Comparison of ENCODE assay signal across 14 cellular contexts in genomic region chr17:20999841-21000532, GRCh38. TPM values are rescaled to one million over a fixed set of nuclear protein-coding genes. Genes with fewer than 3 reads are reported as not detected.
DNase-seq lines count a peak whose midpoint lies in the region; ATAC-seq, FAIRE-seq and TF ChIP-seq lines count a peak whose summit lies in the region.
"Had no signal": no experiment of that assay in that cellular context is flagged by ENCODE, and none has a peak within 500 bp of the region (broad histone marks: within the 10 kb centered on the region; RNA-seq: fewer than 3 reads in every experiment).

No MANE protein-coding gene starts in this region.

- in situ Hi-C loops in K562 (cut with MboI) = no loop called here

- POLR2A ChIA-PET in K562 (lab: Yijun Ruan, JAX) = interaction anchor here (0.6 to 1.5 kb wide), 4 partner anchors 9 to 42 kb away, joined by 3 to 4 read pairs (median 4); no protein-coding TSS in a partner anchor

- H3K27ac ChIP-seq in right atrium auricular region (peak overlapping the region; percentile 61 to 64), K562 (ENCODE audit: extremely low read depth, low read depth, low read length) (no peak overlapping the region), neural progenitor cell (peak overlapping the region; percentile 64), upper lobe of left lung (peak overlapping the region in 3 of 4 donors; percentile 17 to 51 (median 49))

- H3K36me3 ChIP-seq in right atrium auricular region (peaks cover 51% of the 10 kb centered on the region), K562 (ENCODE audit: control insufficient read depth, insufficient read depth, low read length) (peaks cover 55% of the 10 kb centered on the region; the same call in 2 of the 3 replicates), neural progenitor cell (no peaks in the 10 kb centered on the region), upper lobe of left lung (peaks cover 32 to 58% (median 50%) of the 10 kb centered on the region in 4 donors)

- H3K9me3 Mint-ChIP-seq in neural progenitor cell = no peaks in the 10 kb centered on the region

- peaks cover 16% of the 10 kb centered on the region for H3K36me3 Mint-ChIP-seq in neural progenitor cell

- H3K9me1 ChIP-seq in K562 (ENCODE audit: control insufficient read depth, insufficient read depth, low read length) = peaks cover 3% of the 10 kb centered on the region

- H3K27me3 ChIP-seq in right atrium auricular region (no peaks in the 10 kb centered on the region), K562 (ENCODE audit: control insufficient read depth in 2 of 2, insufficient read depth in 2 of 2, low read length in 2 of 2) (no peaks in the 10 kb centered on the region), neural progenitor cell (no peaks in the 10 kb centered on the region), upper lobe of left lung (no peaks in the 10 kb centered on the region)

- H3K4me3 Mint-ChIP-seq in neural progenitor cell = no peak overlapping the region

- TF ChIP-seq CTCF in right atrium auricular region (IDR thresholded peaks at IDR 0.05) (no peak), K562 (IDR thresholded peaks at IDR 0.05 in 2 of 3, conservative IDR thresholded peaks at IDR 0.05 in 1 of 3; ENCODE audit: insufficient read depth in 2 of 3, low read depth in 1 of 3, low read length in 3 of 3) (no peak), neural progenitor cell (IDR thresholded peaks at IDR 0.05) (no peak), upper lobe of left lung (IDR thresholded peaks at IDR 0.05) (no peak)

- no TSS peak for BruUV-seq in K562 (replicated peaks; lab: Mats Ljungman, UMichigan)

- FAIRE-seq in K562 (lab: Jason Lieb, UNC) = no peak
- FAIRE-seq: colon had no signal

- TF ChIP-seq RAD21 in K562 (CRISPR knock-in tag; conservative IDR thresholded peaks at IDR 0.05 in 1 of 2, IDR thresholded peaks at IDR 0.05 in 1 of 2) = no peak

- 92% methylated on average over 10 of the region's 13 CpGs for WGBS in K562 (ENCODE audit: insufficient coverage, low coverage, missing lambda C conversion rate)
- WGBS in upper lobe of left lung, 2 donors = 84 to 89% methylated on average over 12 to 13 of the region's 13 CpGs

- H3F3A ChIP-seq in neural progenitor cell (ENCODE audit: low read depth) = peaks cover 50% of the 10 kb centered on the region

- no peak for ATAC-seq in left cardiac atrium
- no peak for ATAC-seq in K562
- no peak for ATAC-seq in upper lobe of left lung (ENCODE audit: low FRiP score in 2 of 2)
- ATAC-seq in GM18867 (IDR thresholded peaks at IDR 0.05; ENCODE audit: unreplicated experiment) = no peak

- DNase-seq in right atrium auricular region (ENCODE audit: low spot score) = no peak
- no peak for DNase-seq in left cardiac atrium
- DNase-seq in K562 (ENCODE audit: extremely low read depth in 1 of 4, low spot score in 3 of 4) = no peak
- DNase-seq in neural progenitor cell (ENCODE audit: low spot score) = no peak
- DNase-seq in upper lobe of left lung = no peak
- no peak for DNase-seq in NCI-H510A treated with DMSO at 0.1 percent for 48 hours (lab: John Stamatoyannopoulos, UW)
- DNase-seq in stimulated activated CD4-positive, alpha-beta T cell treated with anti-CD3 and anti-CD28 coated beads, Interleukin-4, amount 100 ng/mL, for 4 hours = no peak
- DNase-seq: activated CD4-positive, alpha-beta T cell treated with anti-CD3 and anti-CD28 coated beads, Interleukin-2, amount 50 U/mL, for 1 hour; activated gamma-delta T cell treated with Interleukin-2 at 50 U/mL for 16 hours; NCI-H1092 treated with DMSO at 0.1 percent for 48 hours; OCI-M1 had no signal

- no peak for TF ChIP-seq EP300 in K562 (IDR thresholded peaks at IDR 0.05; ENCODE audit: low read length)
- no peak for TF ChIP-seq EP300 in upper lobe of left lung (IDR thresholded peaks at IDR 0.05)

- peak overlapping the region; percentile 33 for H3K27ac Mint-ChIP-seq in neural progenitor cell

- H3K4me2 ChIP-seq in K562 (ENCODE audit: insufficient read depth, low read length) (no peak overlapping the region), neural progenitor cell (no peak overlapping the region)

- H3K79me2 ChIP-seq in K562 (ENCODE audit: control insufficient read depth, insufficient read depth, low read length) (no peaks in the 10 kb centered on the region), neural progenitor cell (ENCODE audit: low read depth) (peaks cover 31% of the 10 kb centered on the region)

- H3K4me1 ChIP-seq in right atrium auricular region (peaks cover 0 to 63% of the 10 kb centered on the region in 2 donors), K562 (replicated peaks in 1 of 2; ENCODE audit: control insufficient read depth in 2 of 2, insufficient read depth in 2 of 2, low read length in 2 of 2) (peaks cover 0 to 18% of the 10 kb centered on the region in 2 experiments; a peak in 2 of 5 replicates), neural progenitor cell (no peaks in the 10 kb centered on the region), upper lobe of left lung (peaks cover 16 to 22% (median 17%) of the 10 kb centered on the region in 4 donors)

- CTCF ChIA-PET in K562 (lab: Yijun Ruan, JAX; ENCODE audit: low intra/inter-chr PET ratio) = no interaction called here

- H3K27me3 Mint-ChIP-seq in neural progenitor cell (ENCODE audit: insufficient read depth, low read depth) = peaks cover 10% of the 10 kb centered on the region

- no peaks in the 10 kb centered on the region for H3K9me3 ChIP-seq in right atrium auricular region
- H3K9me3 ChIP-seq in K562 (replicated peaks; ENCODE audit: control insufficient read depth, insufficient read depth, low read depth, low read length) = no peaks in the 10 kb centered on the region
- no peaks in the 10 kb centered on the region for H3K9me3 ChIP-seq in neural progenitor cell (ENCODE audit: low read depth)
- H3K9me3 ChIP-seq in upper lobe of left lung = no peaks in the 10 kb centered on the region

- H4K20me1 ChIP-seq in K562 (replicated peaks; ENCODE audit: control insufficient read depth, insufficient read depth, low read length) (peaks cover 18% of the 10 kb centered on the region), neural progenitor cell (ENCODE audit: low read depth) (peaks cover 72% of the 10 kb centered on the region)

- no peak for TF ChIP-seq POLR2A in K562 (conservative IDR thresholded peaks at IDR 0.05)
- TF ChIP-seq POLR2A in upper lobe of left lung (IDR thresholded peaks at IDR 0.05) = no peak

- no peak overlapping the region for H3K9ac ChIP-seq in K562 (ENCODE audit: insufficient read depth in 1 of 2, low read depth in 2 of 2, low read length in 2 of 2)
- no peak overlapping the region for H3K9ac ChIP-seq in neural progenitor cell

- no peak overlapping the region for H2AFZ ChIP-seq in K562 (ENCODE audit: low read depth, low read length)
- no peak overlapping the region for H2AFZ ChIP-seq in neural progenitor cell (replicated peaks)

- peaks cover 8% of the 10 kb centered on the region for H3K4me1 Mint-ChIP-seq in neural progenitor cell

- intact Hi-C loops in left cardiac atrium (cut with DNase I) (no loop called here), K562 (cut with micrococcal nuclease) (no loop called here)

- H3K4me3 ChIP-seq in right atrium auricular region (no peak overlapping the region), K562 (no peak overlapping the region), neural progenitor cell (no peak overlapping the region), upper lobe of left lung (no peak overlapping the region)
- H3K4me3 ChIP-seq: skin epidermis had no signal

TF ChIP-seq in K562, 482 proteins besides CTCF, POLR2A, EP300 and RAD21:
- TF ChIP-seq POLR2G (IDR thresholded peaks at IDR 0.05; ENCODE audit: low read depth, low read length) (peak; percentile 43; the same call in 1 of the 2 replicates), C11orf30 (IDR thresholded peaks at IDR 0.05; ENCODE audit: low read depth) (no peak), ARID3B (CRISPR knock-in tag; IDR thresholded peaks at IDR 0.05; ENCODE audit: borderline replicate concordance) (no peak)

RNA-seq across cellular contexts. Expression of gene USP22, which starts 42.8 kb away (rescaled TPM):
- 100 to 1,000 TPM; 151 to 179 TPM for total RNA-seq in right atrium auricular region
- 100 to 1,000 TPM; 145 to 152 TPM for total RNA-seq in left cardiac atrium
- 184 and 279 TPM in 2 replicates for total RNA-seq in K562 (2011; cell fraction: chromatin; rRNA removed; ENCODE audit: low replicate concordance)
- 118 and 126 TPM in 2 replicates for total RNA-seq in K562 (2011; cell fraction: nucleolus; rRNA removed)
- 105 and 120 TPM in 2 replicates for total RNA-seq in K562 (2011; cell fraction: nucleoplasm; rRNA removed)
- 54.3 and 71.1 TPM in 2 replicates for total RNA-seq in K562 (2014; rRNA removed)
- total RNA-seq in K562 (2014; rRNA removed; fragmentation: Illumina TruSeq; extraction: Trizol) = 59.6 and 61.6 TPM in 2 replicates
- total RNA-seq in K562 (2015; rRNA removed; fragmentation: Illumina TruSeq; extraction: Trizol) = 56.2 and 58.9 TPM in 2 replicates
- 105 and 113 TPM in 2 replicates for total RNA-seq in K562 (2021)
- 79.9 and 93.3 TPM in 2 replicates for polyA plus RNA-seq in K562 (2011; rRNA removed)
- polyA plus RNA-seq in K562 (2011; cell fraction: cytosol; rRNA removed) = 50.7 and 75.4 TPM in 2 replicates
- polyA plus RNA-seq in K562 (2011; cell fraction: nucleus; rRNA removed) = 89.8 and 116 TPM in 2 replicates
- polyA plus RNA-seq in K562 (2012) = 70.3 and 91.2 TPM in 2 replicates
- polyA plus RNA-seq in K562 (2014; fragmentation: Illumina TruSeq; extraction: Trizol) = 77.5 and 91.3 TPM in 2 replicates
- polyA plus RNA-seq in K562 (2014; fragmentation: Nextera tagmentation; extraction: Ambion mirVana) = 1 to 10 TPM; 6.5 to 7.5 TPM
- 46.4 and 51.6 TPM in 2 replicates for polyA plus RNA-seq in K562 (2014; rRNA removed)
- polyA minus RNA-seq in K562 (2011; rRNA and poly(A)+ RNA removed) = 158 and 167 TPM in 2 replicates
- 74.7 and 128 TPM in 2 replicates for polyA minus RNA-seq in K562 (2011; cell fraction: cytosol; rRNA and poly(A)+ RNA removed)
- 43.2 and 82.8 TPM in 2 replicates for polyA minus RNA-seq in K562 (2011; cell fraction: nucleus; rRNA and poly(A)+ RNA removed)
- 192 and 244 TPM in 2 replicates for total RNA-seq in neural progenitor cell (ENCODE audit: low replicate concordance)
- total RNA-seq in upper lobe of left lung = 100 to 1,000 TPM; 134 to 302 (median 177) TPM
